25 cellular contexts compared by ENCODE assay signal in the genomic region with DNA sequence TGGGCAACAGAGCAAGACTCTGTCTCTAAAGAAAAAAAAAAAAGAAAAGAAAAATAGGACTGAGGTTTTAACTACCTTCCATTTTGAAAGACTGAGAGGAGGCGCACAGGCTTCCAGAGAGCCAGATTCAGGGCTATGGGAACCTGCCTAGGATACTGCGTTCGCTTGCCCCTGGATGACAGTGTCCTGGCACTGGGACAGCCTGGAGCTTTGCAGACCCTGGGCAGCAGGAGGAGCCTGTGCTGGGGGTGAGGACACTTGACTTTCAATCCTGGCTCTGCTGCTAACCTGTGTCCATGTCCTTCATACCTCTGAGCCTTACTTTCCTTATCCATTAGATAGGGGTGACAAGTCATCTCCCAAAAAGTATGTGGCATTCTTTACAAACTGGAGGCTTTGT. TPM values are rescaled to one million over a fixed set of nuclear protein-coding genes. Genes with fewer than 3 reads are reported as not detected.
A peak's percentile ranks its signal among the peaks of the same experiment; 100 is the strongest.
DNase-seq lines count a peak whose midpoint lies in the region; ATAC-seq and TF ChIP-seq lines count a peak whose summit lies in the region.
"Had no signal": no experiment of that assay in that cellular context is flagged by ENCODE, and none has a peak within 500 bp of the region (broad histone marks: within the 10 kb centered on the region; RNA-seq: fewer than 3 reads in every experiment).

No MANE protein-coding gene starts in this region.

- H3K4me3 Mint-ChIP-seq in WTC11 = no peak overlapping the region
- H3K4me3 Mint-ChIP-seq: B cell; CD8-positive, alpha-beta T cell had no signal

- no peaks in the 10 kb centered on the region for H3K9me3 ChIP-seq in HEK293 (ENCODE audit: control insufficient read depth, insufficient read depth, low read depth, low read length)
- H3K9me3 ChIP-seq: Caco-2 had no signal

- DNase-seq in WTC11 (ENCODE audit: low spot score) (no peak), left cardiac atrium (peak; percentile 42), left lobe of liver (ENCODE audit: low spot score) (no peak), NCI-H2227 treated with DMSO at 0.1 percent for 48 hours (lab: John Stamatoyannopoulos, UW) (no peak)
- DNase-seq: Caco-2; CD8-positive, alpha-beta T cell; Karpas-422; MV-4-11; NCI-H1105 treated with DMSO at 0.1 percent for 48 hours; NCI-H146; NCI-H1930; NCI-H446 treated with DMSO at 0.1 percent for 48 hours; NCI-H526; NCI-H82; SIG-M5 had no signal

- 0 out of 2 replicates have a peak, but pooled peaks have one; percentile 14 for ATAC-seq in WTC11
- peak; percentile 56 to 65 for ATAC-seq in left cardiac atrium
- ATAC-seq in left lobe of liver = peak; percentile 9
- no peak for ATAC-seq in GM21381 (IDR thresholded peaks at IDR 0.05; ENCODE audit: unreplicated experiment)
- no peak for ATAC-seq in HG03520 (IDR thresholded peaks at IDR 0.05; ENCODE audit: unreplicated experiment)
- ATAC-seq: CD8-positive, alpha-beta T cell; HCT116; Panc1 had no signal

- H3K36me3 Mint-ChIP-seq in WTC11 = peaks cover 21% of the 10 kb centered on the region
- H3K36me3 Mint-ChIP-seq: CD8-positive, alpha-beta T cell had no signal

- H3K4me3 ChIP-seq in HEK293 (ENCODE audit: low read depth, low read length) = no peak overlapping the region
- H3K4me3 ChIP-seq: SK-N-MC had no signal

- no peaks in the 10 kb centered on the region; the same call in 1 of the 2 replicates for H3K27me3 Mint-ChIP-seq in WTC11 (ENCODE audit: low read depth)

- H3K4me1 ChIP-seq in HEK293 (ENCODE audit: control insufficient read depth, insufficient read depth, low read length) = no peaks in the 10 kb centered on the region
- H3K4me1 ChIP-seq: Caco-2 had no signal

- no peak overlapping the region for H3K27ac Mint-ChIP-seq in WTC11
- H3K27ac Mint-ChIP-seq: B cell; CD8-positive, alpha-beta T cell had no signal

- H3K27ac ChIP-seq in HEK293 (ENCODE audit: extremely low read depth, low read depth, low read length) = no peak overlapping the region
- H3K27ac ChIP-seq: C4-2B, RWPE1, SK-N-MC had no signal

- H3K4me1 Mint-ChIP-seq in WTC11 = no peaks in the 10 kb centered on the region
- H3K4me1 Mint-ChIP-seq: B cell had no signal

- intact Hi-C loops in left cardiac atrium (cut with DNase I) = loop anchor here in 1 of 2 donors (10.0 kb wide), 1 partner anchor 189 kb away; no protein-coding TSS in a partner anchor

- H3K9me3 Mint-ChIP-seq in WTC11 = no peaks in the 10 kb centered on the region
- H3K9me3 Mint-ChIP-seq: CD8-positive, alpha-beta T cell had no signal

- H3K36me3 ChIP-seq in HEK293 (ENCODE audit: control insufficient read depth in 2 of 2, insufficient read depth in 1 of 2, low read length in 2 of 2) = peaks cover 10 to 40% of the 10 kb centered on the region in 2 experiments; a peak in 2 of 3 replicates

- POLR2A ChIA-PET in HEK293 (lab: Yijun Ruan, JAX) (interaction anchor here (0.6 kb wide), 1 partner anchor 547 kb away, joined by 3 read pairs; no protein-coding TSS in a partner anchor), WTC11 (lab: Charles Lee) (no interaction called here)

- TF ChIP-seq CTCF in HEK293 (tag by site-specific recombination; IDR thresholded peaks at IDR 0.05) (no peak), WTC11 (IDR thresholded peaks at IDR 0.05) (no peak)

- CTCF ChIA-PET in HEK293 (lab: Yijun Ruan, JAX) = interaction anchor here (0.9 to 3.1 kb wide), 5 partner anchors 10 to 192 kb away, joined by 3 to 27 read pairs (median 9); no protein-coding TSS in a partner anchor
- CTCF ChIA-PET in WTC11 (lab: Charles Lee) = interaction anchor here (1.3 to 8.6 kb wide), 4 partner anchors 11 to 152 kb away, joined by 3 to 66 read pairs (median 4); no protein-coding TSS in a partner anchor

TF ChIP-seq in HEK293, 187 proteins besides CTCF, POLR2A, EP300 and RAD21:
- TF ChIP-seq ZNF10 (tag by site-specific recombination; IDR thresholded peaks at IDR 0.05) (no peak), ZBTB17 (tag by site-specific recombination; IDR thresholded peaks at IDR 0.05) (0 out of 2 replicates have a peak, but pooled peaks have one; percentile 17), ZNF777 (tag by site-specific recombination; IDR thresholded peaks at IDR 0.05; ENCODE audit: borderline replicate concordance) (no peak), ZNF473 (tag by site-specific recombination; IDR thresholded peaks at IDR 0.05) (no peak), ZNF548 (tag by site-specific recombination; IDR thresholded peaks at IDR 0.05) (no peak), ZNF830 (tag by site-specific recombination; IDR thresholded peaks at IDR 0.05; ENCODE audit: low read depth) (no peak)
- TF ChIP-seq, protein P1, sequence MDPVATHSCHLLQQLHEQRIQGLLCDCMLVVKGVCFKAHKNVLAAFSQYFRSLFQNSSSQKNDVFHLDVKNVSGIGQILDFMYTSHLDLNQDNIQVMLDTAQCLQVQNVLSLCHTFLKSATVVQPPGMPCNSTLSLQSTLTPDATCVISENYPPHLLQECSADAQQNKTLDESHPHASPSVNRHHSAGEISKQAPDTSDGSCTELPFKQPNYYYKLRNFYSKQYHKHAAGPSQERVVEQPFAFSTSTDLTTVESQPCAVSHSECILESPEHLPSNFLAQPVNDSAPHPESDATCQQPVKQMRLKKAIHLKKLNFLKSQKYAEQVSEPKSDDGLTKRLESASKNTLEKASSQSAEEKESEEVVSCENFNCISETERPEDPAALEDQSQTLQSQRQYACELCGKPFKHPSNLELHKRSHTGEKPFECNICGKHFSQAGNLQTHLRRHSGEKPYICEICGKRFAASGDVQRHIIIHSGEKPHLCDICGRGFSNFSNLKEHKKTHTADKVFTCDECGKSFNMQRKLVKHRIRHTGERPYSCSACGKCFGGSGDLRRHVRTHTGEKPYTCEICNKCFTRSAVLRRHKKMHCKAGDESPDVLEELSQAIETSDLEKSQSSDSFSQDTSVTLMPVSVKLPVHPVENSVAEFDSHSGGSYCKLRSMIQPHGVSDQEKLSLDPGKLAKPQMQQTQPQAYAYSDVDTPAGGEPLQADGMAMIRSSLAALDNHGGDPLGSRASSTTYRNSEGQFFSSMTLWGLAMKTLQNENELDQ (tag by site-specific recombination; IDR thresholded peaks at IDR 0.05; ENCODE audit: low read depth) = no peak

TF ChIP-seq in WTC11, 78 proteins besides CTCF, POLR2A, EP300 and RAD21:
- TF ChIP-seq JUN (CRISPR knock-in tag; IDR thresholded peaks at IDR 0.05) (no peak), GRHL2 (CRISPR knock-in tag; IDR thresholded peaks at IDR 0.05; ENCODE audit: insufficient replicate concordance, severe bottlenecking) (no peak), ZNF232 (CRISPR knock-in tag; IDR thresholded peaks at IDR 0.05) (no peak)
- TF ChIP-seq, protein P2, sequence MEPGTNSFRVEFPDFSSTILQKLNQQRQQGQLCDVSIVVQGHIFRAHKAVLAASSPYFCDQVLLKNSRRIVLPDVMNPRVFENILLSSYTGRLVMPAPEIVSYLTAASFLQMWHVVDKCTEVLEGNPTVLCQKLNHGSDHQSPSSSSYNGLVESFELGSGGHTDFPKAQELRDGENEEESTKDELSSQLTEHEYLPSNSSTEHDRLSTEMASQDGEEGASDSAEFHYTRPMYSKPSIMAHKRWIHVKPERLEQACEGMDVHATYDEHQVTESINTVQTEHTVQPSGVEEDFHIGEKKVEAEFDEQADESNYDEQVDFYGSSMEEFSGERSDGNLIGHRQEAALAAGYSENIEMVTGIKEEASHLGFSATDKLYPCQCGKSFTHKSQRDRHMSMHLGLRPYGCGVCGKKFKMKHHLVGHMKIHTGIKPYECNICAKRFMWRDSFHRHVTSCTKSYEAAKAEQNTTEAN (CRISPR knock-in tag; IDR thresholded peaks at IDR 0.05) = no peak

RNA-seq across cellular contexts. Expression of gene CD276, which starts 31.2 kb away (rescaled TPM):
- total RNA-seq in WTC11 (2021) (146 to 153 TPM (median 150 TPM) in 3 replicates), left cardiac atrium (10 to 100 TPM; 29.6 to 77.5 TPM), left lobe of liver (20.5 TPM)
- total RNA-seq: B cell; CD8-positive, alpha-beta T cell had no signal

RNA-seq across cellular contexts. Expression of gene INSYN1, which starts 37.7 kb away (rescaled TPM):
- total RNA-seq in WTC11 (2021) (9.0 to 11.9 TPM (median 9.8 TPM) in 3 replicates), left cardiac atrium (10 to 100 TPM; 79.3 to 80.8 TPM), left lobe of liver (1.4 TPM)
- total RNA-seq: B cell; CD8-positive, alpha-beta T cell; HT-29 had no signal

Comparison
In these comparisons a context has a peak if more than half of its experiments do, and no peak if none do; other contexts are left out.
1. ATAC-seq: peak in WTC11 (single experiment), left cardiac atrium (2 of 2) and left lobe of liver (single experiment); none in GM21381 (single experiment) and HG03520 (single experiment).